ENCODE assay signal across 10 cellular contexts in the genomic region with DNA sequence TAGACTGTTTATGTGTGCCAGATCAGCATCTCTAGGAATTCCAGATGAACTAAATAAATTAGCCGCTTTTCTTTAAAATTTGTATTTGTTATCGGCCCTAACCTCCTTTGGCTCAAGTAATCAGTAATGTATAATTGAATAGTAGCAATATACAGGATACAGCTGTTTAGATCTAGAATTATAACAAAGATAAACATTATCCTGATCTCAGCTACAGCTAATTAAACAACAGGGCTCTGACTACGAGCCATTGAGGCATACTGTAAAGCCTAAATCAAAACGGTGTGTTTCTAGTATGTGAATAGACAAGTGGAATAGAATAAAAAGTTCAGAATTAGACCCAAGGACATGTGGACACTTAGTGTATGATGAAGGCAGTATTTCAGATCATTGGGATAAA.
"Had no signal": no experiment of that assay in that cellular context is flagged by ENCODE, and none has a peak within 500 bp of the region (broad histone marks: within the 10 kb centered on the region; RNA-seq: fewer than 3 reads in every experiment).

No MANE protein-coding gene starts in this region.

- H3K27ac Mint-ChIP-seq: GM23338, IgD-negative memory B cell had no signal

- H3K9ac ChIP-seq: KMS-11 had no signal

- H3K4me1 Mint-ChIP-seq: IgD-negative memory B cell had no signal

- H2AFZ ChIP-seq: GM23338 had no signal

- ATAC-seq: GM23338, HCT116 had no signal

- H3K27me3 Mint-ChIP-seq: IgD-negative memory B cell had no signal

- DNase-seq: H7, HFFc6, KBM-7 had no signal

- H3K27ac ChIP-seq: KMS-11 had no signal

- H3K4me3 ChIP-seq: GM23338, HAP-1 had no signal

- H3K4me2 ChIP-seq: GM23338, KMS-11 had no signal

- H3K9me3 ChIP-seq: HAP-1 had no signal

- FAIRE-seq: H1, HTR-8/SVneo had no signal

- H3K9me3 Mint-ChIP-seq: GM23338, HFFc6, IgD-negative memory B cell had no signal

- H3K4me3 Mint-ChIP-seq: GM23338, HFFc6, IgD-negative memory B cell had no signal

- H3K4me1 ChIP-seq: HAP-1 had no signal
